Comparison of ENCODE assay signal across 29 cellular contexts in the genomic region with DNA sequence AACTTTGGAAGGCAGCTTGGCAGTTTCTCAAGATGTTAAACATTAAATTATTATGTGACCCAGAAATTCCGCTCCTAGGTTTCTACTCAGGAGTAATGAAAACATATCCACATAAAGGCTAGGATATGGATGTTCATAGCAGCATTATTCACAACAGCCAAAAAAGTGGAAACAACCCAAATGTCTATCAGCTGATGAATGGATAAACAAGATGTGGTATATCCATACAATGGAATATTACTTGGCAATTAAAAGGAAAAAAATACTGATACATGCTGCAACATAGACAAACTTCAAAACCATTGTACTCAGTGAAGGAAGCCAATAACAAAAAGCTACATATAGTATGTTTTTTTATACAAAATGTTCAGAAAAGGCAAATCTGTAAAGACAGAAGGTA. TPM values are rescaled to one million over a fixed set of nuclear protein-coding genes. Genes with fewer than 3 reads are reported as not detected.
DNase-seq lines count a peak whose midpoint lies in the region; ATAC-seq, FAIRE-seq and TF ChIP-seq lines count a peak whose summit lies in the region.
"Had no signal": no experiment of that assay in that cellular context is flagged by ENCODE, and none has a peak within 500 bp of the region (broad histone marks: within the 10 kb centered on the region; RNA-seq: fewer than 3 reads in every experiment).

No MANE protein-coding gene starts in this region.

- H3K27me3 ChIP-seq in SK-N-SH (ENCODE audit: insufficient read depth) (no peaks in the 10 kb centered on the region), H1 (replicated peaks in 1 of 4; ENCODE audit: control insufficient read depth in 3 of 4, extremely low read depth in 1 of 4, insufficient read depth in 3 of 4, low read length in 3 of 4) (no peaks in the 10 kb centered on the region), osteoblast (ENCODE audit: insufficient read depth, low read length) (no peaks in the 10 kb centered on the region)
- H3K27me3 ChIP-seq: BE2C, BLaER1 had no signal

- H2AK5ac ChIP-seq in H1 (ENCODE audit: low read depth, low read length) = no peak overlapping the region

- TF ChIP-seq RAD21 in SK-N-SH (IDR thresholded peaks at IDR 0.05; ENCODE audit: low read length) (no peak), H1 (IDR thresholded peaks at IDR 0.05 in 1 of 2, conservative IDR thresholded peaks at IDR 0.05 in 1 of 2; ENCODE audit: low read depth in 2 of 2, low read length in 2 of 2) (no peak)

- in situ Hi-C loops in ACHN (cut with HindIII; ENCODE audit: low pct_ligation_motif_present, low pct_unique_long_range_greater_than_20kb, low sequenced_read_pairs) = no loop called here

- H3K27ac ChIP-seq in SK-N-SH (ENCODE audit: low read depth in 2 of 2, low read length in 1 of 2) (no peak overlapping the region), H1 (ENCODE audit: low read depth, low read length) (no peak overlapping the region), osteoblast (ENCODE audit: low read depth, low read length) (no peak overlapping the region)
- H3K27ac ChIP-seq: 22Rv1, A549, BLaER1 had no signal

- no peaks in the 10 kb centered on the region for H3K9me2 ChIP-seq in SK-N-SH

- no peaks in the 10 kb centered on the region for H3K79me2 ChIP-seq in SK-N-SH (ENCODE audit: insufficient read depth)
- no peaks in the 10 kb centered on the region for H3K79me2 ChIP-seq in H1 (ENCODE audit: control insufficient read depth in 1 of 2, insufficient read depth in 2 of 2, low read length in 2 of 2)
- H3K79me2 ChIP-seq in osteoblast (ENCODE audit: insufficient read depth, low read length) = no peaks in the 10 kb centered on the region

- POLR2A ChIA-PET in SK-N-SH (lab: Yijun Ruan, JAX) = no interaction called here
- POLR2A ChIA-PET in H1 (lab: Charles Lee; ENCODE audit: partially characterized antibody) = no interaction called here

- H2BK120ac ChIP-seq in H1 (replicated peaks; ENCODE audit: low read depth, low read length) = no peak overlapping the region

- H4K20me1 ChIP-seq in SK-N-SH (ENCODE audit: insufficient read depth) = no peaks in the 10 kb centered on the region
- no peaks in the 10 kb centered on the region for H4K20me1 ChIP-seq in H1 (replicated peaks in 1 of 2; ENCODE audit: control insufficient read depth in 1 of 2, insufficient read depth in 2 of 2, low read length in 2 of 2)
- H4K20me1 ChIP-seq in osteoblast (ENCODE audit: insufficient read depth, low read length) = no peaks in the 10 kb centered on the region
- H4K20me1 ChIP-seq: BLaER1 had no signal

- ATAC-seq in SK-N-SH treated with all-trans-retinoic acid at 6 μM for 48 hours = no peak
- ATAC-seq: A549, GM12878 had no signal

- TF ChIP-seq CTCF in SK-N-SH (IDR thresholded peaks at IDR 0.05) (no peak), H1 (IDR thresholded peaks at IDR 0.05; ENCODE audit: control extremely low read depth in 1 of 3, insufficient read depth in 1 of 3, low read depth in 1 of 3, low read length in 3 of 3) (no peak), osteoblast (IDR thresholded peaks at IDR 0.05; ENCODE audit: extremely low read depth, low read depth, low read length) (no peak)

- H3K4me3 ChIP-seq in SK-N-SH (ENCODE audit: low read depth in 2 of 2, low read length in 1 of 2) = no peak overlapping the region
- no peak overlapping the region for H3K4me3 ChIP-seq in H1 (ENCODE audit: extremely low read depth in 1 of 4, insufficient read depth in 2 of 4, low read depth in 3 of 4, low read length in 4 of 4)
- no peak overlapping the region for H3K4me3 ChIP-seq in osteoblast (ENCODE audit: insufficient read depth, low read length)
- H3K4me3 ChIP-seq: A549, BLaER1, GM12878 had no signal

- H3K56ac ChIP-seq in H1 (replicated peaks; ENCODE audit: insufficient read length, low read depth, low read length) = no peak overlapping the region

- H3K79me1 ChIP-seq in H1 (ENCODE audit: low read depth, low read length) = no peaks in the 10 kb centered on the region

- H3K9ac ChIP-seq in SK-N-SH = no peak overlapping the region
- H3K9ac ChIP-seq in H1 (replicated peaks in 1 of 4; ENCODE audit: extremely low read depth in 1 of 4, low read depth in 3 of 4, low read length in 3 of 4) = no peak overlapping the region
- H3K9ac ChIP-seq: BLaER1 had no signal

- H3K4me1 ChIP-seq in SK-N-SH (ENCODE audit: control insufficient read depth in 1 of 2, insufficient read depth in 2 of 2, low read depth in 1 of 2, low read length in 1 of 2) (no peaks in the 10 kb centered on the region), H1 (replicated peaks in 1 of 4; ENCODE audit: control insufficient read depth in 3 of 4, insufficient read depth in 4 of 4, low read length in 3 of 4) (no peaks in the 10 kb centered on the region; a peak in 1 of 7 replicates), osteoblast (ENCODE audit: insufficient read depth, low read length) (no peaks in the 10 kb centered on the region)
- H3K4me1 ChIP-seq: A549, BE2C had no signal

- no peak overlapping the region for H3K23ac ChIP-seq in H1 (ENCODE audit: insufficient read length)

- no peak overlapping the region for H2BK12ac ChIP-seq in H1 (ENCODE audit: low read depth, low read length)

- CTCF ChIA-PET in SK-N-SH (lab: Yijun Ruan, JAX) (interaction anchor here (0.8 to 1.8 kb wide), 2 partner anchors 16 to 78 kb away, joined by 3 to 9 read pairs; a partner anchor contains a TSS), H1 (lab: Charles Lee; ENCODE audit: partially characterized antibody) (interaction anchor here (0.6 to 3.1 kb wide), 6 partner anchors 9 to 358 kb away, joined by 3 to 16 read pairs (median 4); a partner anchor contains a TSS)

- no peaks in the 10 kb centered on the region for H3K23me2 ChIP-seq in H1 (ENCODE audit: low read depth, low read length)

- WGBS in SK-N-SH (ENCODE audit: low lambda C conversion rate) = 97% methylated on average over 1 of the region's 1 CpG
- 92% methylated on average over 1 of the region's 1 CpG; no CpG with 5 or more reads in 1 of the 2 experiments for WGBS in H1 (ENCODE audit: extremely low coverage in 1 of 2, insufficient coverage in 1 of 2, insufficient read length in 1 of 2, insufficient replicate concordance in 2 of 2, low coverage in 1 of 2, low lambda C conversion rate in 2 of 2, missing lambda C conversion rate in 1 of 2), 2 experiments

- peaks cover 0 to 4% of the 10 kb centered on the region in 2 experiments for H3K36me3 ChIP-seq in SK-N-SH (replicated peaks in 1 of 2; ENCODE audit: control insufficient read depth in 1 of 2, insufficient read depth in 2 of 2, low read length in 1 of 2)
- no peaks in the 10 kb centered on the region for H3K36me3 ChIP-seq in H1 (ENCODE audit: control insufficient read depth in 2 of 4, insufficient read depth in 4 of 4, low read length in 3 of 4)
- no peaks in the 10 kb centered on the region for H3K36me3 ChIP-seq in osteoblast (ENCODE audit: insufficient read depth, low read length)
- H3K36me3 ChIP-seq: BE2C had no signal

- H3K4me2 ChIP-seq in SK-N-SH = no peak overlapping the region
- H3K4me2 ChIP-seq in H1 (ENCODE audit: insufficient read depth in 1 of 2, low read depth in 2 of 2, low read length in 2 of 2) = no peak overlapping the region
- no peak overlapping the region for H3K4me2 ChIP-seq in osteoblast (ENCODE audit: insufficient read depth, low read length)
- H3K4me2 ChIP-seq: A549, BLaER1 had no signal

- TF ChIP-seq POLR2A in H1 (IDR thresholded peaks at IDR 0.05; ENCODE audit: control extremely low read depth in 1 of 2, low read depth in 2 of 2, low read length in 2 of 2) = no peak

- H3K9me3 ChIP-seq in SK-N-SH = no peaks in the 10 kb centered on the region
- H3K9me3 ChIP-seq in H1 (ENCODE audit: insufficient read depth in 2 of 2, low read depth in 1 of 2, low read length in 1 of 2) = no peaks in the 10 kb centered on the region
- H3K9me3 ChIP-seq in osteoblast (ENCODE audit: low read depth, low read length) = no peaks in the 10 kb centered on the region
- H3K9me3 ChIP-seq: BE2C had no signal

- H4K5ac ChIP-seq in H1 (ENCODE audit: insufficient read length, low read depth, low read length) = no peak overlapping the region

- no peak overlapping the region for H3K18ac ChIP-seq in H1 (ENCODE audit: extremely low read depth, low read length)

- H2BK5ac ChIP-seq in H1 (ENCODE audit: low read depth, low read length) = no peak overlapping the region

- no peak overlapping the region for H4K8ac ChIP-seq in H1 (ENCODE audit: extremely low read depth, insufficient read depth, low read length)

- H2AFZ ChIP-seq in SK-N-SH (ENCODE audit: low read depth) (no peak overlapping the region), H1 (ENCODE audit: low read length) (no peak overlapping the region), osteoblast (ENCODE audit: low read length) (no peak overlapping the region)

- no peak for DNase-seq in SK-N-SH
- DNase-seq in H1 (ENCODE audit: low read depth in 1 of 2, low spot score in 2 of 2) = no peak
- DNase-seq in urothelium cell line (ENCODE audit: low spot score) = no peak
- DNase-seq in ACHN = no peak
- no peak for DNase-seq in osteoblast (ENCODE audit: insufficient read length, low spot score, missing footprints)
- DNase-seq: BE2C; C1 segment of cervical spinal cord; CD4-positive, alpha-beta memory T cell; CD4-positive, CD25-positive, alpha-beta regulatory T cell; CD8-positive, alpha-beta memory T cell; COR-L47; DMS 273 treated with DMSO at 0.1 percent for 48 hours; DMS153; DMS53; DMS79; DND-41; EL; GDM1 had no signal

- no peak for TF ChIP-seq EP300 in SK-N-SH (IDR thresholded peaks at IDR 0.05; ENCODE audit: borderline replicate concordance in 1 of 2, low read depth in 1 of 2, low read length in 1 of 2)
- TF ChIP-seq EP300 in H1 (IDR thresholded peaks at IDR 0.05; ENCODE audit: borderline replicate concordance in 1 of 2, low read depth in 2 of 2, low read length in 2 of 2) = no peak

- H3F3A ChIP-seq in SK-N-SH (replicated peaks; ENCODE audit: insufficient read depth) = no peaks in the 10 kb centered on the region

- no peak overlapping the region for H2BK20ac ChIP-seq in H1 (ENCODE audit: low read length)

- H4K91ac ChIP-seq in H1 (replicated peaks; ENCODE audit: insufficient read length, low read length) = no peak overlapping the region

- FAIRE-seq in H1 (lab: Jason Lieb, UNC) = no peak
- peak; percentile 17 for FAIRE-seq in urothelium cell line (lab: Jason Lieb, UNC)
- FAIRE-seq: A549, GM12878, GM12892, GM18507 had no signal

- no peak overlapping the region for H3K14ac ChIP-seq in H1 (ENCODE audit: insufficient read length)

- H3K4ac ChIP-seq in H1 (replicated peaks; ENCODE audit: insufficient read length, low read depth, low read length) = no peak overlapping the region

- no peak overlapping the region for H2BK15ac ChIP-seq in H1 (ENCODE audit: low read length)

RNA-seq across cellular contexts. Expression of a gene that starts 12.4 kb away (rescaled TPM):
- polyA plus RNA-seq in SK-N-SH (2012; rRNA removed) (0.10 and 0.13 TPM in 2 replicates), H1 (2011; rRNA removed) (not detected in 2 replicates)
- 0.06 and 0.21 TPM in 2 replicates for polyA plus RNA-seq in SK-N-SH (2012; cell fraction: cytosol; rRNA removed)
- polyA plus RNA-seq in SK-N-SH (2012; cell fraction: nucleus; rRNA removed) = 0.09 and 0.17 TPM in 2 replicates
- not detected in 2 replicates for total RNA-seq in H1 (2021; fragmentation: NEBNext Ultra II Directional; extraction: Animal tissue kit (Norgen Biotek cat#: 25700))
- polyA plus RNA-seq in H1 (2011; cell fraction: cytosol; rRNA removed) = not detected
- polyA plus RNA-seq in H1 (2011; cell fraction: nucleus; rRNA removed) = not detected
- polyA plus RNA-seq in H1 (2012, experiment 1 of 2) = not detected in 4 replicates
- 0.09 TPM for polyA plus RNA-seq in H1 (2012, experiment 2 of 2)
- polyA plus RNA-seq in H1 (2013, experiment 1 of 2) = not detected
- 0.06 TPM for polyA plus RNA-seq in H1 (2013, experiment 2 of 2)
- polyA minus RNA-seq in H1 (2011; rRNA and poly(A)+ RNA removed) = 0.10 TPM in 1 of 2 replicates, not detected in the other
- not detected for polyA minus RNA-seq in H1 (2011; cell fraction: cytosol; rRNA and poly(A)+ RNA removed)
- polyA minus RNA-seq in H1 (2011; cell fraction: nucleus; rRNA and poly(A)+ RNA removed) = 0.60 TPM
- total RNA-seq in osteoblast = 1.4 and 1.5 TPM in 2 replicates
- total RNA-seq: A172; CD4-positive, CD25-positive, alpha-beta regulatory T cell; CD8-positive, alpha-beta memory T cell; Daoy; G401; GM12878 had no signal
- polyA plus RNA-seq: CD4-positive, CD25-positive, alpha-beta regulatory T cell; CD8-positive, alpha-beta memory T cell had no signal

RNA-seq across cellular contexts. Expression of a gene that starts 39.2 kb away (rescaled TPM):
- polyA plus RNA-seq in SK-N-SH (2012; rRNA removed) (5.3 and 6.8 TPM in 2 replicates), H1 (2011; rRNA removed) (0.97 and 1.4 TPM in 2 replicates)
- 7.4 and 7.6 TPM in 2 replicates for polyA plus RNA-seq in SK-N-SH (2012; cell fraction: cytosol; rRNA removed)
- 10.1 and 15.6 TPM in 2 replicates for polyA plus RNA-seq in SK-N-SH (2012; cell fraction: nucleus; rRNA removed)
- 3.2 and 3.5 TPM in 2 replicates for total RNA-seq in H1 (2021; fragmentation: NEBNext Ultra II Directional; extraction: Animal tissue kit (Norgen Biotek cat#: 25700))
- polyA plus RNA-seq in H1 (2011; cell fraction: cytosol; rRNA removed) = 1.0 TPM
- polyA plus RNA-seq in H1 (2011; cell fraction: nucleus; rRNA removed) = 1.3 TPM
- polyA plus RNA-seq in H1 (2012, experiment 1 of 2) = 1.7 to 2.3 TPM (median 2.0 TPM) in 4 replicates
- polyA plus RNA-seq in H1 (2012, experiment 2 of 2) = not detected
- polyA plus RNA-seq in H1 (2013, experiment 1 of 2) = 3.6 TPM
- polyA plus RNA-seq in H1 (2013, experiment 2 of 2) = 3.7 TPM
- 1.8 and 3.2 TPM in 2 replicates for polyA minus RNA-seq in H1 (2011; rRNA and poly(A)+ RNA removed)
- polyA minus RNA-seq in H1 (2011; cell fraction: cytosol; rRNA and poly(A)+ RNA removed) = 2.6 TPM
- 3.3 TPM for polyA minus RNA-seq in H1 (2011; cell fraction: nucleus; rRNA and poly(A)+ RNA removed)
- 11.6 and 13.8 TPM in 2 replicates for total RNA-seq in osteoblast

RNA-seq across cellular contexts. Expression of a gene that starts 39.4 kb away (rescaled TPM):
- polyA plus RNA-seq in SK-N-SH (2012; rRNA removed) (0.54 and 0.61 TPM in 2 replicates), H1 (2011; rRNA removed) (not detected in 2 replicates)
- polyA plus RNA-seq in SK-N-SH (2012; cell fraction: cytosol; rRNA removed) = 0.35 and 0.37 TPM in 2 replicates
- polyA plus RNA-seq in SK-N-SH (2012; cell fraction: nucleus; rRNA removed) = 1.5 and 1.6 TPM in 2 replicates
- not detected in 2 replicates for total RNA-seq in H1 (2021; fragmentation: NEBNext Ultra II Directional; extraction: Animal tissue kit (Norgen Biotek cat#: 25700))
- 0.17 TPM for polyA plus RNA-seq in H1 (2011; cell fraction: cytosol; rRNA removed)
- polyA plus RNA-seq in H1 (2011; cell fraction: nucleus; rRNA removed) = not detected
- polyA plus RNA-seq in H1 (2012, experiment 1 of 2) = 0.48 TPM in 1 of 4 replicates, not detected in the others
- not detected for polyA plus RNA-seq in H1 (2012, experiment 2 of 2)
- 0.55 TPM for polyA plus RNA-seq in H1 (2013, experiment 1 of 2)
- polyA plus RNA-seq in H1 (2013, experiment 2 of 2) = 0.31 TPM
- not detected in 2 replicates for polyA minus RNA-seq in H1 (2011; rRNA and poly(A)+ RNA removed)
- polyA minus RNA-seq in H1 (2011; cell fraction: cytosol; rRNA and poly(A)+ RNA removed) = 2.6 TPM
- 3.8 TPM for polyA minus RNA-seq in H1 (2011; cell fraction: nucleus; rRNA and poly(A)+ RNA removed)
- 0.88 TPM in 1 of 2 replicates, not detected in the other for total RNA-seq in osteoblast
- total RNA-seq: CD4-positive, alpha-beta memory T cell; CD4-positive, CD25-positive, alpha-beta regulatory T cell; G401 had no signal
- polyA plus RNA-seq: CD14-positive monocyte; CD4-positive, alpha-beta memory T cell; CD4-positive, CD25-positive, alpha-beta regulatory T cell; CD8-positive, alpha-beta memory T cell had no signal
